Comparison of ENCODE assay signal across 15 cellular contexts in the genomic region with DNA sequence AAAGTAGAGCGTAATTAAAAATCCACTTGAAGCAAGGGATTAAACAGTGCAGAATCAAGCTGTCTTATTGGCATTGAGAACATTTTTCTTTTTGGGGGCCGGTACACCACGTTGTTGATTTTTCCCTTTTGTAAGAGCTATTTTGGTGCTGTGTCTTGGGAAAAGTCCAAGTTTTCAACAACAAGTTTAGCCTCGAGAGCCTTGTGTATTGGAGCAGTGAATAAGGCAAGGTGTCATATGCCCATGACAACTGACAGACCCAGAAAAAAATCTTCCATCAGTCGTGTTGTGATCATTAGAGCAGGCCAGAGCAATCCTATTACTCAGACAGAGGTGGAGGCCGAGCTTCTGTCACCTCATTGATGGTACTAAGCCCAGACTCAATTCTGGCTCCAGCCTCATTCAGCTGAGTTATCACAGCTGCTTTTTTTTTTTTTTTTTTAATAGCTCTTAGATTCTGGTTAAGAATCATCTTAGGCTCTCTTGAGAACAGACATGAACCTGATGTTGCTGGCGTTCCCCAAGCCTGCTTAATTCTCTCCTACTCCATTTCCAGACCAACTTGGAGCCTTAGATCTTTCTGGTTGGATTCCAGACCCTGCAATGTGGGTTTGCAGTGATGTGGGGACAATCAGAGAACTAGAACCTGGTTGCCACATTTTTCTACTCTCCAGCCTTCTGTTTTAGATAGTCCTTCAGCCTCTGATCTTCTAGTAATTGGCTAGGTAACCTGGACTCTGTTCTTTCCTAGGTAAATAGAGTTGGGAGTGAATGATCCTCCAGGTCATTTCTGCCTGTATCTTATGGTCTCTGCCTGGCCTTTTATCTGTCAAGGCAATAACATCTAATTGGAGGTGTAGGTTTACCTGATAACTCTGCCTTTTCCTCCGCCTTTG. TPM values are rescaled to one million over a fixed set of nuclear protein-coding genes. Genes with fewer than 3 reads are reported as not detected.
DNase-seq lines count a peak whose midpoint lies in the region; ATAC-seq and TF ChIP-seq lines count a peak whose summit lies in the region.
"Had no signal": no experiment of that assay in that cellular context is flagged by ENCODE, and none has a peak within 500 bp of the region (broad histone marks: within the 10 kb centered on the region; RNA-seq: fewer than 3 reads in every experiment).

No MANE protein-coding gene starts in this region.

- H3K27ac Mint-ChIP-seq in osteocyte (ENCODE audit: unreplicated experiment), result peak overlapping the region; percentile 78
- no peak overlapping the region for H3K27ac Mint-ChIP-seq in effector memory CD8-positive, alpha-beta T cell
- H3K27ac Mint-ChIP-seq: activated CD4-positive, alpha-beta T cell treated with anti-CD3 and anti-CD28 coated beads, Interleukin-2, amount 10 ng/mL, durations not matched to agents 7 days and 5 days had no signal

- DNase-seq in NCI-H345 (lab: John Stamatoyannopoulos, UW), result peak; percentile 13
- no peak for DNase-seq in NCI-H345 treated with DMSO at 0.1 percent for 48 hours (lab: John Stamatoyannopoulos, UW; ENCODE audit: unreplicated experiment)
- peak; percentile 90 for DNase-seq in fibroblast of the aortic adventitia (ENCODE audit: low read depth)
- DNase-seq in osteocyte (ENCODE audit: extremely low spot score, unreplicated experiment), result no peak
- no peak for DNase-seq in NCI-H2081 (lab: John Stamatoyannopoulos, UW)
- DNase-seq in effector memory CD8-positive, alpha-beta T cell, result no peak
- DNase-seq in iPS-NIHi7 (ENCODE audit: extremely low spot score), result no peak
- DNase-seq: activated CD4-positive, alpha-beta T cell treated with anti-CD3 and anti-CD28 coated beads, Interleukin-2, amount 10 ng/mL, durations not matched to agents 7 days and 5 days; activated gamma-delta T cell treated with Interleukin-2 at 50 U/mL for 16 hours; COR-L47; NCI-H1417; posterior cingulate gyrus had no signal

- peaks cover 3% of the 10 kb centered on the region for H3K36me3 Mint-ChIP-seq in osteocyte (ENCODE audit: unreplicated experiment)
- no peaks in the 10 kb centered on the region for H3K36me3 Mint-ChIP-seq in effector memory CD8-positive, alpha-beta T cell (ENCODE audit: insufficient read depth)

- no peaks in the 10 kb centered on the region for H3K27me3 Mint-ChIP-seq in osteocyte (ENCODE audit: unreplicated experiment)
- peaks cover 39 to 57% of the 10 kb centered on the region in 2 donors for H3K27me3 Mint-ChIP-seq in effector memory CD8-positive, alpha-beta T cell

- ATAC-seq in HG03342 (IDR thresholded peaks at IDR 0.05; ENCODE audit: unreplicated experiment), result no peak
- ATAC-seq in effector memory CD8-positive, alpha-beta T cell (replicated peaks), result no peak

- peak overlapping the region; percentile 5 for H3K4me3 Mint-ChIP-seq in osteocyte (ENCODE audit: unreplicated experiment)
- H3K4me3 Mint-ChIP-seq in effector memory CD8-positive, alpha-beta T cell, result no peak overlapping the region
- H3K4me3 Mint-ChIP-seq: activated CD4-positive, alpha-beta T cell treated with anti-CD3 and anti-CD28 coated beads, Interleukin-2, amount 10 ng/mL, durations not matched to agents 7 days and 5 days had no signal

- H3K4me1 Mint-ChIP-seq in osteocyte (ENCODE audit: unreplicated experiment), result peaks cover 41% of the 10 kb centered on the region
- H3K4me1 Mint-ChIP-seq in effector memory CD8-positive, alpha-beta T cell (ENCODE audit: low read depth in 2 of 2), result peaks cover 0 to 2% of the 10 kb centered on the region in 2 donors

- no peak overlapping the region for H3K4me3 ChIP-seq in fibroblast of the aortic adventitia (ENCODE audit: low read depth, low read length)

- H3K9me3 Mint-ChIP-seq in osteocyte (ENCODE audit: unreplicated experiment), result no peaks in the 10 kb centered on the region
- H3K9me3 Mint-ChIP-seq in effector memory CD8-positive, alpha-beta T cell, result no peaks in the 10 kb centered on the region
- H3K9me3 Mint-ChIP-seq: activated CD4-positive, alpha-beta T cell treated with anti-CD3 and anti-CD28 coated beads, Interleukin-2, amount 10 ng/mL, durations not matched to agents 7 days and 5 days had no signal

- TF ChIP-seq CTCF in fibroblast of the aortic adventitia (IDR thresholded peaks at IDR 0.05; ENCODE audit: insufficient read depth, low read length) (no peak), osteocyte (IDR thresholded peaks at IDR 0.05) (no peak)

RNA-seq across cellular contexts. Expression of a gene that starts 43.2 kb away (rescaled TPM):
- total RNA-seq in fibroblast of the aortic adventitia (ENCODE audit: low replicate concordance) (not detected in 2 replicates), osteocyte (not detected in 2 replicates)
- total RNA-seq: activated CD4-positive, alpha-beta T cell treated with anti-CD3 and anti-CD28 coated beads, Interleukin-2, amount 10 ng/mL, durations not matched to agents 7 days and 5 days; lower leg skin; T-helper 1 cell treated with Interleukin-12 subunit alpha and Interleukin-12 subunit beta and Interleukin-4 antibody, amounts not matched to agents 30 ng/mL and 1 ng/mL, for 36 hours had no signal

RNA-seq across cellular contexts. Expression of a gene that starts 58.7 kb away (rescaled TPM):
- 6.5 and 34.3 TPM in 2 replicates for total RNA-seq in fibroblast of the aortic adventitia (ENCODE audit: low replicate concordance)
- total RNA-seq in osteocyte, result 15.7 and 15.8 TPM in 2 replicates

Comparison
In these comparisons a context has a peak if more than half of its experiments do, and no peak if none do; other contexts are left out.
1. DNase-seq: peak in NCI-H345 (single experiment) and fibroblast of the aortic adventitia (single experiment); none in NCI-H345 treated with DMSO at 0.1 percent for 48 hours (single experiment), osteocyte (single experiment), NCI-H2081 (0 of 2), effector memory CD8-positive, alpha-beta T cell (0 of 3) and iPS-NIHi7 (single experiment).